ENCODE assay signal across 22 cellular contexts in the genomic region with DNA sequence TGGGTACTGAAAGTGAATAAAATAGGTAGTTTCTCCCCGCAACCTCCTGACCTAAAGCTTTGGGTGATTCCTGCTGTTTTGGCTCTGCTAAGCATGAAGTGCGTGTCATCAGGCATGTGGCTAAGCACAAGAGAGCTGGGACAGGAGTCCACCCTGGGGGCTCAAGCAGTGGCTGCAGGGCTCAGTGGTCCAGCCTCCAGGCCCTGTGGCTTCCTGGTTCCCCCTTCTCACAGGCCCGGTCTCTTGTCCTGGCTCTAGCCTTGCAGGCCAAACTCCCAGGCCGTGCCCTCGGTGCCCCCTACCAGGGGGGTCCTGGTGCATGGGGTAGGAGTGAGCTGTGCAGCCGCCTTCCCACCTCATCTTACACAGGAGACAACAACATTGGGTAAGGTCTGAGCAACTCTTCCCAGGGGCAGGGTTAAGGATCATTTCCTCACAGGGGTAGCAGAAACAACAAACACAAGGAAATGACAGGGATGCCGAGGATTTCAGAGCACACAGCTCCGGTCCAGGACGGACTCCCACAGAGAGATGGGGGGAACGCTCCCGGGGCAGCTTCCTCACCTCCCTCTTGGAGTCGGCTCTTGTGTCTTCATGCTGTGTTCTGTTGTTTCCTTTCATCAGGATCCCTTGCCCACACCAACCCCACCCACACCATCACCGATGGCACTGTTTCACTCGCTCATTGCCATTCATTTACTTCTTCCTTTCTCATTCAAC. TPM values are rescaled to one million over a fixed set of nuclear protein-coding genes. Genes with fewer than 3 reads are reported as not detected.
DNase-seq lines count a peak whose midpoint lies in the region; ATAC-seq, FAIRE-seq and TF ChIP-seq lines count a peak whose summit lies in the region.
"Had no signal": no experiment of that assay in that cellular context is flagged by ENCODE, and none has a peak within 500 bp of the region (broad histone marks: within the 10 kb centered on the region; RNA-seq: fewer than 3 reads in every experiment).

No MANE protein-coding gene starts in this region.

- POLR2A ChIA-PET in endothelial cell of umbilical vein (lab: Charles Lee): no interaction called here

- no peak overlapping the region for H2BK12ac ChIP-seq in neuronal stem cell (ENCODE audit: low read length)

- no peak for ATAC-seq in GM18520 (IDR thresholded peaks at IDR 0.05; ENCODE audit: unreplicated experiment)
- ATAC-seq: activated naive CD4-positive, alpha-beta T cell treated with anti-CD3 and anti-CD28 coated beads, Interleukin-2, amount 50 U/mL, for 72 hours; HCT116; stimulated activated naive B cell treated with anti-CD40 and anti-IgM and Interleukin-4, amounts not matched to agents 10 μg/mL and 1 μg/mL and 100 μg/mL, for 72 hours had no signal

- FAIRE-seq in endothelial cell of umbilical vein (lab: Jason Lieb, UNC) (peak; percentile 90), H54 (lab: Jason Lieb, UNC) (no peak)
- FAIRE-seq: D721Med, TTC549 had no signal

- intact Hi-C loops in endothelial cell of umbilical vein (cut with micrococcal nuclease): loop anchor here (5.0 kb wide), 1 partner anchor 89 kb away; no protein-coding TSS in a partner anchor

- WGBS in neuronal stem cell (ENCODE audit: extremely low coverage in 2 of 2, insufficient read length in 2 of 2, insufficient replicate concordance in 1 of 2), 2 donors: no CpG with 5 or more reads among the region's 14 CpGs

- no peaks in the 10 kb centered on the region for H4K20me1 ChIP-seq in endothelial cell of umbilical vein (replicated peaks; ENCODE audit: control insufficient read depth, extremely low read depth, insufficient read depth, low read length)

- TF ChIP-seq CTCF in WI38 (IDR thresholded peaks at IDR 0.05; ENCODE audit: low read depth, low read length) (no peak), endothelial cell of umbilical vein (IDR thresholded peaks at IDR 0.05; ENCODE audit: extremely low read depth in 1 of 2, insufficient read depth in 1 of 2, low read depth in 1 of 2, low read length in 2 of 2) (no peak)

- H3K14ac ChIP-seq in neuronal stem cell (ENCODE audit: low read length): no peak overlapping the region

- H3K36me3 ChIP-seq in endothelial cell of umbilical vein (ENCODE audit: control insufficient read depth in 2 of 2, extremely low read depth in 1 of 2, insufficient read depth in 2 of 2, low read length in 2 of 2): no peaks in the 10 kb centered on the region
- H3K36me3 ChIP-seq in neuronal stem cell (replicated peaks in 1 of 2; ENCODE audit: control insufficient read depth in 2 of 2, insufficient read depth in 2 of 2, low read length in 2 of 2): peaks cover 0 to 2% of the 10 kb centered on the region in 2 donors
- H3K36me3 ChIP-seq: left ventricle myocardium inferior had no signal

- H3K9me3 ChIP-seq in endothelial cell of umbilical vein (replicated peaks; ENCODE audit: control insufficient read depth, insufficient read depth, low read length) (no peaks in the 10 kb centered on the region), neuronal stem cell (replicated peaks in 1 of 2; ENCODE audit: control insufficient read depth in 2 of 2, insufficient read depth in 1 of 2, low read depth in 1 of 2, low read length in 2 of 2) (no peaks in the 10 kb centered on the region)
- H3K9me3 ChIP-seq: left ventricle myocardium inferior had no signal

- no peaks in the 10 kb centered on the region for H3K79me2 ChIP-seq in endothelial cell of umbilical vein (ENCODE audit: control insufficient read depth, insufficient read depth, low read length)

- dilution Hi-C loops in endothelial cell of umbilical vein (cut with MboI; ENCODE audit: extremely low pct_ligation_motif_present, low sequenced_read_pairs): no loop called here

- H2AFZ ChIP-seq in endothelial cell of umbilical vein (ENCODE audit: low read depth, low read length) (peak overlapping the region; percentile 43), neuronal stem cell (ENCODE audit: low read length) (peak overlapping the region; percentile 80)

- no peak overlapping the region for H4K8ac ChIP-seq in neuronal stem cell (ENCODE audit: low read depth, low read length)

- H3K4ac ChIP-seq in neuronal stem cell (ENCODE audit: low read length): no peak overlapping the region

- CTCF ChIA-PET in endothelial cell of umbilical vein (lab: Charles Lee): interaction anchor here (1.0 kb wide), 2 partner anchors 55 to 95 kb away, joined by 3 read pairs; no protein-coding TSS in a partner anchor

- H3K27me3 ChIP-seq in endothelial cell of umbilical vein (ENCODE audit: control insufficient read depth in 2 of 2, insufficient read depth in 2 of 2, low read length in 2 of 2): no peaks in the 10 kb centered on the region
- H3K27me3 ChIP-seq in neuronal stem cell (ENCODE audit: control insufficient read depth in 3 of 3, insufficient read depth in 3 of 3, low read depth in 1 of 3, low read length in 3 of 3): no peaks in the 10 kb centered on the region

- H3K9me1 ChIP-seq in endothelial cell of umbilical vein (replicated peaks; ENCODE audit: control insufficient read depth, extremely low read depth, insufficient read depth, low read length): no peaks in the 10 kb centered on the region

- H4K91ac ChIP-seq in neuronal stem cell (ENCODE audit: low read depth, low read length, poor library complexity): no peak overlapping the region

- H3K27ac ChIP-seq in endothelial cell of umbilical vein (ENCODE audit: insufficient read depth, low read depth, low read length): peak overlapping the region; percentile 5
- H3K27ac ChIP-seq in neuronal stem cell (replicated peaks; ENCODE audit: low read length): no peak overlapping the region
- H3K27ac ChIP-seq: left ventricle myocardium inferior, skin epidermis had no signal

- H3K9ac ChIP-seq in endothelial cell of umbilical vein (replicated peaks; ENCODE audit: extremely low read depth, insufficient read depth, low read length): no peak overlapping the region
- peak overlapping the region; percentile 7 for H3K9ac ChIP-seq in neuronal stem cell (ENCODE audit: low read depth, low read length, poor library complexity)

- H3K4me2 ChIP-seq in endothelial cell of umbilical vein (ENCODE audit: insufficient read depth, low read length) (peak overlapping the region; percentile 20), neuronal stem cell (ENCODE audit: insufficient read depth, low read length, poor library complexity, severe bottlenecking) (no peak overlapping the region)

- H3K4me1 ChIP-seq in endothelial cell of umbilical vein (ENCODE audit: control insufficient read depth, extremely low read depth, insufficient read depth, low read length): peaks cover 12% of the 10 kb centered on the region
- H3K4me1 ChIP-seq in neuronal stem cell (ENCODE audit: control insufficient read depth in 2 of 2, insufficient read depth in 1 of 2, low read depth in 1 of 2, low read length in 2 of 2): peaks cover 24 to 25% of the 10 kb centered on the region in 2 donors

- BruUV-seq in endothelial cell of umbilical vein (replicated peaks; lab: Mats Ljungman, UMichigan): no TSS peak

- no peak overlapping the region for H3K23ac ChIP-seq in neuronal stem cell (ENCODE audit: low read depth, low read length, poor library complexity)

- DNase-seq in ELR (ENCODE audit: low read depth) (peak; percentile 24), endothelial cell of umbilical vein (ENCODE audit: low read depth, low spot score) (peak; percentile 65), neuronal stem cell (ENCODE audit: low spot score) (no peak), NCI-H1105 treated with DMSO at 0.1 percent for 48 hours (lab: John Stamatoyannopoulos, UW) (no peak), NCI-H128 (lab: John Stamatoyannopoulos, UW; ENCODE audit: unreplicated experiment) (no peak), H54 (ENCODE audit: insufficient read length, low spot score) (no peak)
- DNase-seq: ACHN; activated CD4-positive, alpha-beta T cell treated with anti-CD3 and anti-CD28 coated beads, Interleukin-2, amount 10 ng/mL, durations not matched to agents 24 days and 14 days; C1 segment of cervical spinal cord; left ventricle myocardium inferior; MV-4-11; NCI-H1694 treated with DMSO at 0.1 percent for 48 hours; NCI-H748 treated with DMSO at 0.1 percent for 48 hours; SHP77 treated with DMSO at 0.1 percent for 48 hours; stimulated activated naive B cell treated with anti-CD40 and anti-IgM and Interleukin-4, amounts not matched to agents 10 μg/mL and 1 μg/mL and 100 μg/mL, for 72 hours had no signal

- peak overlapping the region; percentile 16 for H3K18ac ChIP-seq in neuronal stem cell (ENCODE audit: low read length)

- H2BK120ac ChIP-seq in neuronal stem cell (ENCODE audit: low read depth, low read length): no peak overlapping the region

- no peaks in the 10 kb centered on the region for H3K79me1 ChIP-seq in neuronal stem cell (ENCODE audit: low read depth, low read length)

- peak overlapping the region; percentile 2 for H2AK5ac ChIP-seq in neuronal stem cell (ENCODE audit: low read depth, low read length)

- H2BK15ac ChIP-seq in neuronal stem cell (ENCODE audit: low read length): peak overlapping the region; percentile 5

- TF ChIP-seq POLR2A in endothelial cell of umbilical vein (IDR thresholded peaks at IDR 0.05; ENCODE audit: low read depth, low read length): no peak
- no peak for TF ChIP-seq POLR2A in H54 (IDR thresholded peaks at IDR 0.05; ENCODE audit: low read depth, low read length)

- H3K4me3 ChIP-seq in WI38 (ENCODE audit: low read depth, low read length) (0 out of 2 replicates have a peak overlapping the region, but pooled peaks have one; percentile 18), endothelial cell of umbilical vein (replicated peaks in 1 of 3; ENCODE audit: insufficient read depth in 1 of 3, low read depth in 1 of 3, low read length in 3 of 3) (no peak overlapping the region), neuronal stem cell (ENCODE audit: low read length in 2 of 2) (no peak overlapping the region)
- H3K4me3 ChIP-seq: left ventricle myocardium inferior, skin epidermis had no signal

- no peak overlapping the region for H2BK5ac ChIP-seq in neuronal stem cell (ENCODE audit: low read length)

TF ChIP-seq in endothelial cell of umbilical vein, 7 proteins besides CTCF, POLR2A, EP300 and RAD21 (continues in another document):
- TF ChIP-seq JUN (IDR thresholded peaks at IDR 0.05; ENCODE audit: borderline replicate concordance, insufficient read depth, insufficient read length, low read depth) (no peak), EZH2 (IDR thresholded peaks at IDR 0.05; ENCODE audit: borderline replicate concordance, low read depth, low read length, severe bottlenecking) (no peak), MYC (IDR thresholded peaks at IDR 0.05; ENCODE audit: low read depth, low read length) (no peak), FOS (IDR thresholded peaks at IDR 0.05; ENCODE audit: borderline replicate concordance, insufficient read depth, low read length) (no peak)

RNA-seq across cellular contexts. Expression of gene SLC2A1, which starts 19.8 kb away (rescaled TPM):
- 38.7 and 42.2 TPM in 2 replicates for total RNA-seq in endothelial cell of umbilical vein
- 46.5 and 52.5 TPM in 2 replicates for polyA plus RNA-seq in endothelial cell of umbilical vein
- polyA plus RNA-seq in endothelial cell of umbilical vein (2011; cell fraction: cytosol; rRNA removed): 21.5 and 24.7 TPM in 2 replicates
- polyA plus RNA-seq in endothelial cell of umbilical vein (2011; cell fraction: nucleus; rRNA removed): 28.6 and 30.8 TPM in 2 replicates
- polyA plus RNA-seq in endothelial cell of umbilical vein (2012): 15.0 and 15.9 TPM in 2 replicates
- 37.1 and 43.2 TPM in 2 replicates for polyA minus RNA-seq in endothelial cell of umbilical vein
- 19.2 TPM for polyA minus RNA-seq in endothelial cell of umbilical vein (2011; cell fraction: cytosol; rRNA and poly(A)+ RNA removed)
- polyA minus RNA-seq in endothelial cell of umbilical vein (2011; cell fraction: nucleus; rRNA and poly(A)+ RNA removed): 21.7 and 24.7 TPM in 2 replicates
- polyA plus RNA-seq in neuronal stem cell (2013, experiment 1 of 2): 350 TPM
- polyA plus RNA-seq in neuronal stem cell (2013, experiment 2 of 2): 351 TPM

Comparison
In these comparisons a context has a peak if more than half of its experiments do, and no peak if none do; other contexts are left out.
1. DNase-seq: peak in ELR (single experiment) and endothelial cell of umbilical vein (single experiment); none in neuronal stem cell (single experiment), NCI-H1105 treated with DMSO at 0.1 percent for 48 hours (single experiment), NCI-H128 (single experiment) and H54 (single experiment).